20 cellular contexts compared by ENCODE assay signal in the genomic region with DNA sequence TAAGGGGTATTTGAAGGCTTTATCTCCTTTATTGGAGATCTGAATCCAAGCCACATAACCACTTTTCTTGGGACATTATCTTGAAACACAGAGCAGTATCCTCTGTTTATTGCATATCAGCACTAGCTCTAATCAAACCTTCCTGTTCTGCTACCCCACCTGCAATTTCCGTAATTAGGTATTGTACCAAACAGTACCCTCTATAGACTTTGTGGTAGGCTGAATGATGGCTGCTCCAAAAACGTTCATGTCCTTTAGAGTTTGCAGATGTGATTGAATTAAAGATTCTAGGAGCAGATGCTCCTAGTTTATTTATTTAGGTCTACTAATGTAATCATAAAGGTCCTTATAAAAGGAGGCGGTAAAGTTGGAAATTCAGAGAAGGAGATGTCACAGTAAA.
"Had no signal": no experiment of that assay in that cellular context is flagged by ENCODE, and none has a peak within 500 bp of the region (broad histone marks: within the 10 kb centered on the region; RNA-seq: fewer than 3 reads in every experiment).

No MANE protein-coding gene starts in this region.

- DNase-seq: natural killer cell; occipital lobe; ovary; posterior cingulate gyrus; psoas muscle; right cardiac atrium; right lobe of liver; sigmoid colon; small intestine; stimulated activated CD4-positive, alpha-beta T cell treated with anti-CD3 and anti-CD28 coated beads, Interleukin-15, amount 100 ng/mL, for 24 hours; stimulated activated CD4-positive, alpha-beta T cell treated with anti-CD3 and anti-CD28 coated beads, Interleukin-2, amount 100 ng/mL, for 24 hours; stimulated activated CD4-positive, alpha-beta T cell treated with anti-CD3 and anti-CD28 coated beads, Interleukin-2, amount 100 ng/mL, for 48 hours; stimulated activated CD4-positive, alpha-beta T cell treated with anti-CD3 and anti-CD28 coated beads, Interleukin-4, amount 100 ng/mL, for 24 hours; stimulated activated naive B cell treated with anti-CD40 and anti-IgM and Interleukin-4, amounts not matched to agents 10 μg/mL and 1 μg/mL and 100 μg/mL, for 72 hours; stimulated activated naive CD4-positive, alpha-beta T cell treated with Interleukin-2 at 50 U/mL for 16 hours; stomach; thyroid gland; trophoblast cell; upper lobe of left lung had no signal

- ATAC-seq: natural killer cell; psoas muscle; right cardiac atrium; right lobe of liver; stimulated activated effector memory CD8-positive, alpha-beta T cell treated with anti-CD3 and anti-CD28 coated beads, Interleukin-12 subunit alpha, Interleukin-12 subunit beta, amount 100 ng/mL, for 72 hours; stimulated activated naive B cell treated with anti-CD40 and anti-IgM and Interleukin-4, amounts not matched to agents 10 μg/mL and 1 μg/mL and 100 μg/mL, for 72 hours had no signal
